26 cellular contexts compared by ENCODE assay signal in genomic region chr6:106918128-106918527, GRCh38. TPM values are rescaled to one million over a fixed set of nuclear protein-coding genes. Genes with fewer than 3 reads are reported as not detected.
DNase-seq lines count a peak whose midpoint lies in the region; ATAC-seq and TF ChIP-seq lines count a peak whose summit lies in the region.
"Had no signal": no experiment of that assay in that cellular context is flagged by ENCODE, and none has a peak within 500 bp of the region (broad histone marks: within the 10 kb centered on the region; RNA-seq: fewer than 3 reads in every experiment).

No MANE protein-coding gene starts in this region.

- TF ChIP-seq CTCF in mucosa of descending colon (IDR thresholded peaks at IDR 0.05) (no peak), spleen (IDR thresholded peaks at IDR 0.05 in 8 of 11, conservative IDR thresholded peaks at IDR 0.05 in 3 of 11) (no peak)

- no peak for TF ChIP-seq POLR2A in spleen (IDR thresholded peaks at IDR 0.05)

- no peaks in the 10 kb centered on the region for H3K4me1 ChIP-seq in mucosa of descending colon (ENCODE audit: low read depth)
- H3K4me1 ChIP-seq in spleen, result no peaks in the 10 kb centered on the region
- H3K4me1 ChIP-seq: left ventricle myocardium inferior, thyroid gland had no signal

- intact Hi-C loops in mucosa of descending colon (cut with DNase I, micrococcal nuclease), result no loop called here
- intact Hi-C loops in spleen (cut with DNase I; ENCODE audit: low total_unique reads), result no loop called here

- H3K4me3 ChIP-seq in mucosa of descending colon (no peak overlapping the region), spleen (no peak overlapping the region)
- H3K4me3 ChIP-seq: dorsolateral prefrontal cortex, hepatocyte, left ventricle myocardium inferior, SJSA1, thyroid gland had no signal

- WGBS in spleen, 5 donors, result 39 to 63% (median 50%) methylated on average over 3 of the region's 3 CpGs

- H3K27ac ChIP-seq in spleen, result no peak overlapping the region
- H3K27ac ChIP-seq: 22Rv1, dorsolateral prefrontal cortex, epithelial cell of prostate, hepatocyte, left ventricle myocardium inferior, SJSA1, thyroid gland had no signal

- peak; percentile 81 for DNase-seq in DMS53 (lab: John Stamatoyannopoulos, UW)
- DNase-seq in DMS53 treated with DMSO at 0.1 percent for 48 hours (lab: John Stamatoyannopoulos, UW; ENCODE audit: unreplicated experiment), result no peak
- DNase-seq in NCI-H146 treated with DMSO at 0.1 percent for 48 hours (lab: John Stamatoyannopoulos, UW; ENCODE audit: unreplicated experiment), result peak; percentile 33
- DNase-seq in NCI-H774 (lab: John Stamatoyannopoulos, UW), result peak; percentile 71
- no peak for DNase-seq in mucosa of descending colon
- DNase-seq in spleen, result no peak
- no peak for DNase-seq in dermis blood vessel endothelial cell
- no peak for DNase-seq in NCI-H1048 (lab: John Stamatoyannopoulos, UW)
- DNase-seq: activated CD4-positive, alpha-beta T cell treated with anti-CD3 and anti-CD28 coated beads, Interleukin-2, amount 10 ng/mL, durations not matched to agents 7 days and 5 days; aorta; CD8-positive, alpha-beta T cell; central memory CD4-positive, alpha-beta T cell; dorsolateral prefrontal cortex; left ventricle myocardium inferior; natural killer cell; NCI-H1436; NK-92 treated with Interleukin-12 subunit alpha and Interleukin-12 subunit beta, amount 100 ng/mL, for 24 hours; stimulated activated CD4-positive, alpha-beta T cell treated with anti-CD3 and anti-CD28 coated beads, Interleukin-4, amount 100 ng/mL, for 24 hours; thyroid gland had no signal

- H3K36me3 ChIP-seq in mucosa of descending colon (ENCODE audit: low read depth), result no peaks in the 10 kb centered on the region
- H3K36me3 ChIP-seq in spleen, result no peaks in the 10 kb centered on the region
- H3K36me3 ChIP-seq: left ventricle myocardium inferior, SJSA1, thyroid gland had no signal

- H3K9me3 ChIP-seq in mucosa of descending colon, result no peaks in the 10 kb centered on the region
- H3K9me3 ChIP-seq in spleen, result peaks cover 0 to 9% (median 0%) of the 10 kb centered on the region in 8 donors
- H3K9me3 ChIP-seq: SJSA1, thyroid gland had no signal

- ATAC-seq in mucosa of descending colon, result peak; percentile 37
- ATAC-seq: activated naive CD4-positive, alpha-beta T cell treated with anti-CD3 and anti-CD28 coated beads, Interleukin-2, amount 50 U/mL, for 72 hours; activated T-helper 17 cell treated with anti-CD3 and anti-CD28 coated beads, Interleukin-2, amount 50 U/mL, for 72 hours; CD8-positive, alpha-beta T cell; HepG2; natural killer cell had no signal

- no peaks in the 10 kb centered on the region for H3K27me3 ChIP-seq in spleen (replicated peaks in 1 of 7)
- H3K27me3 ChIP-seq: hepatocyte, thyroid gland had no signal

RNA-seq across cellular contexts. Expression of gene CD24, which starts 56.4 kb away (rescaled TPM):
- total RNA-seq in mucosa of descending colon (1,000 to 10,000 TPM in 2 of 3 donors, 100 to 1,000 TPM in 1; 968 to 2,235 (median 1,593) TPM), spleen (100 to 1,000 TPM in 1 of 7 donors, 10 to 100 TPM in 6; 28.3 to 100 (median 37.1) TPM), dermis blood vessel endothelial cell (9.4 and 21.6 TPM in 2 replicates)
- 100 to 1,000 TPM in 2 of 3 donors, 10 to 100 TPM in 1; 89.3 to 119 (median 119) TPM for polyA plus RNA-seq in spleen
- total RNA-seq: activated T-helper 17 cell treated with anti-CD3 and anti-CD28 coated beads, Interleukin-2, amount 50 U/mL, for 72 hours had no signal

Comparison
In these comparisons a context has a peak if more than half of its experiments do, and no peak if none do; other contexts are left out.
1. DNase-seq: peak in DMS53 (single experiment), NCI-H146 treated with DMSO at 0.1 percent for 48 hours (single experiment) and NCI-H774 (single experiment); none in DMS53 treated with DMSO at 0.1 percent for 48 hours (single experiment), mucosa of descending colon (0 of 3), spleen (single experiment), dermis blood vessel endothelial cell (single experiment) and NCI-H1048 (single experiment).
2. RNA of gene CD24, which starts 56.4 kb away (total RNA-seq): 968 to 2,235 TPM in mucosa of descending colon; 28.3 to 100 TPM in spleen and 9.4 to 21.6 TPM in dermis blood vessel endothelial cell; every median in the first group is over 4 times any median in the second.